In the genomic region with DNA sequence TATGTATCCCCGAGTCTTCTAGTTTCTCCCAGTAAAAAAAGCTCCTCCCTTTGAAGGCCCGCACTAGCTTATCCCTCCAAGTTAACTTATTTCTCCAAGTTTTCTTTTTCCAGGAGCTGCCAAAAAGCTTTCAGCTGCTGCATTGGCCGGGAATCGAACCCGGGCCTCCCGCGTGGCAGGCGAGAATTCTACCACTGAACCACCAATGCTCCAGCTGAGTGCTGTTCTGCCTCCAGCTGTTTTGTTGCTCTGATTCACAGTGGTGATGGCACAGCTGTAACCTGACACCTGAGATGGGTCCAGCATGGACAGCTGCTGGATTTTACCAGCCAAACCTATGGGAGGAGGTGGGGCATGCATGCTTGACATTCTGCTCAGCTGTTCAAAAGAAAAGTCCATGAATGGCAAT, we compare ENCODE assay signal across 1 cellular context.
TF ChIP-seq lines count a peak whose summit lies in the region.

No MANE protein-coding gene starts in this region.

TF ChIP-seq in HepG2, 621 proteins besides CTCF, POLR2A, EP300 and RAD21 (continued from another document and continues in another):
- TF ChIP-seq, protein P1, sequence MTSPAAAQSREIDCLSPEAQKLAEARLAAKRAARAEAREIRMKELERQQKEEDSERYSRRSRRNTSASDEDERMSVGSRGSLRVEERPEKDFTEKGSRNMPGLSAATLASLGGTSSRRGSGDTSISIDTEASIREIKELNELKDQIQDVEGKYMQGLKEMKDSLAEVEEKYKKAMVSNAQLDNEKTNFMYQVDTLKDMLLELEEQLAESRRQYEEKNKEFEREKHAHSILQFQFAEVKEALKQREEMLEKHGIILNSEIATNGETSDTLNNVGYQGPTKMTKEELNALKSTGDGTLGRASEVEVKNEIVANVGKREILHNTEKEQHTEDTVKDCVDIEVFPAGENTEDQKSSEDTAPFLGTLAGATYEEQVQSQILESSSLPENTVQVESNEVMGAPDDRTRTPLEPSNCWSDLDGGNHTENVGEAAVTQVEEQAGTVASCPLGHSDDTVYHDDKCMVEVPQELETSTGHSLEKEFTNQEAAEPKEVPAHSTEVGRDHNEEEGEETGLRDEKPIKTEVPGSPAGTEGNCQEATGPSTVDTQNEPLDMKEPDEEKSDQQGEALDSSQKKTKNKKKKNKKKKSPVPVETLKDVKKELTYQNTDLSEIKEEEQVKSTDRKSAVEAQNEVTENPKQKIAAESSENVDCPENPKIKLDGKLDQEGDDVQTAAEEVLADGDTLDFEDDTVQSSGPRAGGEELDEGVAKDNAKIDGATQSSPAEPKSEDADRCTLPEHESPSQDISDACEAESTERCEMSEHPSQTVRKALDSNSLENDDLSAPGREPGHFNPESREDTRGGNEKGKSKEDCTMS (CRISPR knock-in tag; conservative IDR thresholded peaks at IDR 0.05): no peak
- TF ChIP-seq BORCS8-MEF2B (CRISPR knock-in tag; IDR thresholded peaks at IDR 0.05): no peak
- TF ChIP-seq KDM3A (CRISPR knock-in tag; IDR thresholded peaks at IDR 0.05; ENCODE audit: low read depth): no peak
- TF ChIP-seq JUNB (CRISPR knock-in tag; IDR thresholded peaks at IDR 0.05; ENCODE audit: borderline replicate concordance): no peak
- no peak for TF ChIP-seq ELK4 (CRISPR knock-in tag; IDR thresholded peaks at IDR 0.05; ENCODE audit: borderline replicate concordance)
- TF ChIP-seq, protein P2, sequence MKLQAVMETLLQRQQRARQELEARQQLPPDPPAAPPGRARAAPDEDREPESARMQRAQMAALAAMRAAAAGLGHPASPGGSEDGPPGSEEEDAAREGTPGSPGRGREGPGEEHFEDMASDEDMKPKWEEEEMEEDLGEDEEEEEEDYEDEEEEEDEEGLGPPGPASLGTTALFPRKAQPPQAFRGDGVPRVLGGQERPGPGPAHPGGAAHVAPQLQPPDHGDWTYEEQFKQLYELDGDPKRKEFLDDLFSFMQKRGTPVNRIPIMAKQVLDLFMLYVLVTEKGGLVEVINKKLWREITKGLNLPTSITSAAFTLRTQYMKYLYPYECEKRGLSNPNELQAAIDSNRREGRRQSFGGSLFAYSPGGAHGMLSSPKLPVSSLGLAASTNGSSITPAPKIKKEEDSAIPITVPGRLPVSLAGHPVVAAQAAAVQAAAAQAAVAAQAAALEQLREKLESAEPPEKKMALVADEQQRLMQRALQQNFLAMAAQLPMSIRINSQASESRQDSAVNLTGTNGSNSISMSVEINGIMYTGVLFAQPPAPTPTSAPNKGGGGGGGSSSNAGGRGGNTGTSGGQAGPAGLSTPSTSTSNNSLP (IDR thresholded peaks at IDR 0.05; ENCODE audit: low read depth, low read length): no peak; the same call in 1 of the 2 replicates
- TF ChIP-seq POLR2G (IDR thresholded peaks at IDR 0.05; ENCODE audit: low read depth, low read length): peak; percentile 60
- peak; percentile 76 for TF ChIP-seq SALL1 (CRISPR knock-in tag; IDR thresholded peaks at IDR 0.05)
- TF ChIP-seq TRIM22 (IDR thresholded peaks at IDR 0.05): no peak
- TF ChIP-seq DNMT1 (CRISPR knock-in tag; IDR thresholded peaks at IDR 0.05): no peak
- no peak for TF ChIP-seq LCORL (IDR thresholded peaks at IDR 0.05)
- TF ChIP-seq LCORL (CRISPR knock-in tag; IDR thresholded peaks at IDR 0.05): no peak
- 0 out of 2 replicates have a peak, but pooled peaks have one; percentile 25 for TF ChIP-seq FOXJ3 (CRISPR knock-in tag; IDR thresholded peaks at IDR 0.05; ENCODE audit: borderline replicate concordance)
- TF ChIP-seq MED1 (CRISPR knock-in tag; IDR thresholded peaks at IDR 0.05): peak; percentile 44; the same call in 1 of the 2 replicates
- no peak for TF ChIP-seq NFE2 (CRISPR knock-in tag; IDR thresholded peaks at IDR 0.05)
- peak; percentile 66; the same call in 1 of the 2 replicates for TF ChIP-seq MYPOP (CRISPR knock-in tag; IDR thresholded peaks at IDR 0.05)
- TF ChIP-seq DR1 (CRISPR knock-in tag; IDR thresholded peaks at IDR 0.05): no peak
- TF ChIP-seq, protein P3, sequence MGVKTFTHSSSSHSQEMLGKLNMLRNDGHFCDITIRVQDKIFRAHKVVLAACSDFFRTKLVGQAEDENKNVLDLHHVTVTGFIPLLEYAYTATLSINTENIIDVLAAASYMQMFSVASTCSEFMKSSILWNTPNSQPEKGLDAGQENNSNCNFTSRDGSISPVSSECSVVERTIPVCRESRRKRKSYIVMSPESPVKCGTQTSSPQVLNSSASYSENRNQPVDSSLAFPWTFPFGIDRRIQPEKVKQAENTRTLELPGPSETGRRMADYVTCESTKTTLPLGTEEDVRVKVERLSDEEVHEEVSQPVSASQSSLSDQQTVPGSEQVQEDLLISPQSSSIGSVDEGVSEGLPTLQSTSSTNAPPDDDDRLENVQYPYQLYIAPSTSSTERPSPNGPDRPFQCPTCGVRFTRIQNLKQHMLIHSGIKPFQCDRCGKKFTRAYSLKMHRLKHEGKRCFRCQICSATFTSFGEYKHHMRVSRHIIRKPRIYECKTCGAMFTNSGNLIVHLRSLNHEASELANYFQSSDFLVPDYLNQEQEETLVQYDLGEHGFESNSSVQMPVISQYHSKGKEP (CRISPR knock-in tag; IDR thresholded peaks at IDR 0.05): no peak
- peak; percentile 48; the same call in 1 of the 2 replicates for TF ChIP-seq PHF21A (CRISPR knock-in tag; IDR thresholded peaks at IDR 0.05)
- TF ChIP-seq ZNF12 (CRISPR knock-in tag; IDR thresholded peaks at IDR 0.05): 0 out of 2 replicates have a peak, but pooled peaks have one; percentile 41
- TF ChIP-seq ZNF34 (CRISPR knock-in tag; IDR thresholded peaks at IDR 0.05; ENCODE audit: borderline replicate concordance): no peak
- TF ChIP-seq, protein P4, sequence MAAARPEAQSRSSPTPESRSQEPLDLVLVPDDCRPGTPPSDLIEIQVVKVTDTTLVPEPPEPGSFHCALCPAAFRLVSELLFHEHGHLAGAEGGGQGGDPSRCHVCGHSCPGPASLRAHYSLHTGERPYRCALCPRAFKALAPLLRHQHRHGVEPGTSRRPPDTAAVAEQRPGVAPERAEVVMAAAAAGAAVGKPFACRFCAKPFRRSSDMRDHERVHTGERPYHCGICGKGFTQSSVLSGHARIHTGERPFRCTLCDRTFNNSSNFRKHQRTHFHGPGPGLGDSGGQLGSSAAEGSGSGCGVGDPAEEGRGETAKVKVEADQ (CRISPR knock-in tag; IDR thresholded peaks at IDR 0.05; ENCODE audit: borderline replicate concordance): no peak
- TF ChIP-seq ATF7-NPFF (CRISPR knock-in tag; IDR thresholded peaks at IDR 0.05; ENCODE audit: low read depth): no peak
- no peak for TF ChIP-seq ZNF670 (CRISPR knock-in tag; IDR thresholded peaks at IDR 0.05; ENCODE audit: borderline replicate concordance)
- TF ChIP-seq, protein P5, sequence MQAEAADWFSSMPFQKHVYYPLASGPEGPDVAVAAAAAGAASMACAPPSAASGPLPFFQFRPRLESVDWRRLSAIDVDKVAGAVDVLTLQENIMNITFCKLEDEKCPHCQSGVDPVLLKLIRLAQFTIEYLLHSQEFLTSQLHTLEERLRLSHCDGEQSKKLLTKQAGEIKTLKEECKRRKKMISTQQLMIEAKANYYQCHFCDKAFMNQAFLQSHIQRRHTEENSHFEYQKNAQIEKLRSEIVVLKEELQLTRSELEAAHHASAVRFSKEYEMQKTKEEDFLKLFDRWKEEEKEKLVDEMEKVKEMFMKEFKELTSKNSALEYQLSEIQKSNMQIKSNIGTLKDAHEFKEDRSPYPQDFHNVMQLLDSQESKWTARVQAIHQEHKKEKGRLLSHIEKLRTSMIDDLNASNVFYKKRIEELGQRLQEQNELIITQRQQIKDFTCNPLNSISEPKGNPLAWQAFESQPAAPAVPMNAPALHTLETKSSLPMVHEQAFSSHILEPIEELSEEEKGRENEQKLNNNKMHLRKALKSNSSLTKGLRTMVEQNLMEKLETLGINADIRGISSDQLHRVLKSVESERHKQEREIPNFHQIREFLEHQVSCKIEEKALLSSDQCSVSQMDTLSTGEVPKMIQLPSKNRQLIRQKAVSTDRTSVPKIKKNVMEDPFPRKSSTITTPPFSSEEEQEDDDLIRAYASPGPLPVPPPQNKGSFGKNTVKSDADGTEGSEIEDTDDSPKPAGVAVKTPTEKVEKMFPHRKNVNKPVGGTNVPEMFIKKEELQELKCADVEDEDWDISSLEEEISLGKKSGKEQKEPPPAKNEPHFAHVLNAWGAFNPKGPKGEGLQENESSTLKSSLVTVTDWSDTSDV (CRISPR knock-in tag; IDR thresholded peaks at IDR 0.05): no peak
- peak; percentile 67; the same call in 1 of the 2 replicates for TF ChIP-seq HOXA5 (CRISPR knock-in tag; IDR thresholded peaks at IDR 0.05)
- peak; percentile 76 for TF ChIP-seq SAP130 (CRISPR knock-in tag; IDR thresholded peaks at IDR 0.05; ENCODE audit: low read depth)
- TF ChIP-seq DDIT3 (CRISPR knock-in tag; IDR thresholded peaks at IDR 0.05): no peak
- TF ChIP-seq ZKSCAN1 (IDR thresholded peaks at IDR 0.05; ENCODE audit: low read length): no peak
- TF ChIP-seq RFXANK (CRISPR knock-in tag; IDR thresholded peaks at IDR 0.05): no peak
- TF ChIP-seq STAT5B (CRISPR knock-in tag; IDR thresholded peaks at IDR 0.05): no peak
- no peak for TF ChIP-seq ZNF484 (CRISPR knock-in tag; IDR thresholded peaks at IDR 0.05; ENCODE audit: borderline replicate concordance, low read depth)
- TF ChIP-seq, protein P6, sequence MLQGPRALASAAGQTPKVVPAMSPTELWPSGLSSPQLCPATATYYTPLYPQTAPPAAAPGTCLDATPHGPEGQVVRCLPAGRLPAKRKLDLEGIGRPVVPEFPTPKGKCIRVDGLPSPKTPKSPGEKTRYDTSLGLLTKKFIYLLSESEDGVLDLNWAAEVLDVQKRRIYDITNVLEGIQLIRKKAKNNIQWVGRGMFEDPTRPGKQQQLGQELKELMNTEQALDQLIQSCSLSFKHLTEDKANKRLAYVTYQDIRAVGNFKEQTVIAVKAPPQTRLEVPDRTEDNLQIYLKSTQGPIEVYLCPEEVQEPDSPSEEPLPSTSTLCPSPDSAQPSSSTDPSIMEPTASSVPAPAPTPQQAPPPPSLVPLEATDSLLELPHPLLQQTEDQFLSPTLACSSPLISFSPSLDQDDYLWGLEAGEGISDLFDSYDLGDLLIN (CRISPR knock-in tag; IDR thresholded peaks at IDR 0.05; ENCODE audit: borderline replicate concordance): no peak
- TF ChIP-seq, protein P7, sequence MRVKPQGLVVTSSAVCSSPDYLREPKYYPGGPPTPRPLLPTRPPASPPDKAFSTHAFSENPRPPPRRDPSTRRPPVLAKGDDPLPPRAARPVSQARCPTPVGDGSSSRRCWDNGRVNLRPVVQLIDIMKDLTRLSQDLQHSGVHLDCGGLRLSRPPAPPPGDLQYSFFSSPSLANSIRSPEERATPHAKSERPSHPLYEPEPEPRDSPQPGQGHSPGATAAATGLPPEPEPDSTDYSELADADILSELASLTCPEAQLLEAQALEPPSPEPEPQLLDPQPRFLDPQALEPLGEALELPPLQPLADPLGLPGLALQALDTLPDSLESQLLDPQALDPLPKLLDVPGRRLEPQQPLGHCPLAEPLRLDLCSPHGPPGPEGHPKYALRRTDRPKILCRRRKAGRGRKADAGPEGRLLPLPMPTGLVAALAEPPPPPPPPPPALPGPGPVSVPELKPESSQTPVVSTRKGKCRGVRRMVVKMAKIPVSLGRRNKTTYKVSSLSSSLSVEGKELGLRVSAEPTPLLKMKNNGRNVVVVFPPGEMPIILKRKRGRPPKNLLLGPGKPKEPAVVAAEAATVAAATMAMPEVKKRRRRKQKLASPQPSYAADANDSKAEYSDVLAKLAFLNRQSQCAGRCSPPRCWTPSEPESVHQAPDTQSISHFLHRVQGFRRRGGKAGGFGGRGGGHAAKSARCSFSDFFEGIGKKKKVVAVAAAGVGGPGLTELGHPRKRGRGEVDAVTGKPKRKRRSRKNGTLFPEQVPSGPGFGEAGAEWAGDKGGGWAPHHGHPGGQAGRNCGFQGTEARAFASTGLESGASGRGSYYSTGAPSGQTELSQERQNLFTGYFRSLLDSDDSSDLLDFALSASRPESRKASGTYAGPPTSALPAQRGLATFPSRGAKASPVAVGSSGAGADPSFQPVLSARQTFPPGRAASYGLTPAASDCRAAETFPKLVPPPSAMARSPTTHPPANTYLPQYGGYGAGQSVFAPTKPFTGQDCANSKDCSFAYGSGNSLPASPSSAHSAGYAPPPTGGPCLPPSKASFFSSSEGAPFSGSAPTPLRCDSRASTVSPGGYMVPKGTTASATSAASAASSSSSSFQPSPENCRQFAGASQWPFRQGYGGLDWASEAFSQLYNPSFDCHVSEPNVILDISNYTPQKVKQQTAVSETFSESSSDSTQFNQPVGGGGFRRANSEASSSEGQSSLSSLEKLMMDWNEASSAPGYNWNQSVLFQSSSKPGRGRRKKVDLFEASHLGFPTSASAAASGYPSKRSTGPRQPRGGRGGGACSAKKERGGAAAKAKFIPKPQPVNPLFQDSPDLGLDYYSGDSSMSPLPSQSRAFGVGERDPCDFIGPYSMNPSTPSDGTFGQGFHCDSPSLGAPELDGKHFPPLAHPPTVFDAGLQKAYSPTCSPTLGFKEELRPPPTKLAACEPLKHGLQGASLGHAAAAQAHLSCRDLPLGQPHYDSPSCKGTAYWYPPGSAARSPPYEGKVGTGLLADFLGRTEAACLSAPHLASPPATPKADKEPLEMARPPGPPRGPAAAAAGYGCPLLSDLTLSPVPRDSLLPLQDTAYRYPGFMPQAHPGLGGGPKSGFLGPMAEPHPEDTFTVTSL (CRISPR knock-in tag; IDR thresholded peaks at IDR 0.05; ENCODE audit: borderline replicate concordance): no peak
- TF ChIP-seq SCMH1 (CRISPR knock-in tag; IDR thresholded peaks at IDR 0.05; ENCODE audit: borderline replicate concordance): no peak
- TF ChIP-seq ZNF446 (CRISPR knock-in tag; IDR thresholded peaks at IDR 0.05): no peak
- no peak for TF ChIP-seq ZFP62 (CRISPR knock-in tag; IDR thresholded peaks at IDR 0.05)
- no peak; the same call in 1 of the 2 replicates for TF ChIP-seq ZNF652 (CRISPR knock-in tag; IDR thresholded peaks at IDR 0.05; ENCODE audit: borderline replicate concordance, low read depth)
